Comparison of ENCODE assay signal across 8 cellular contexts in the genomic region with DNA sequence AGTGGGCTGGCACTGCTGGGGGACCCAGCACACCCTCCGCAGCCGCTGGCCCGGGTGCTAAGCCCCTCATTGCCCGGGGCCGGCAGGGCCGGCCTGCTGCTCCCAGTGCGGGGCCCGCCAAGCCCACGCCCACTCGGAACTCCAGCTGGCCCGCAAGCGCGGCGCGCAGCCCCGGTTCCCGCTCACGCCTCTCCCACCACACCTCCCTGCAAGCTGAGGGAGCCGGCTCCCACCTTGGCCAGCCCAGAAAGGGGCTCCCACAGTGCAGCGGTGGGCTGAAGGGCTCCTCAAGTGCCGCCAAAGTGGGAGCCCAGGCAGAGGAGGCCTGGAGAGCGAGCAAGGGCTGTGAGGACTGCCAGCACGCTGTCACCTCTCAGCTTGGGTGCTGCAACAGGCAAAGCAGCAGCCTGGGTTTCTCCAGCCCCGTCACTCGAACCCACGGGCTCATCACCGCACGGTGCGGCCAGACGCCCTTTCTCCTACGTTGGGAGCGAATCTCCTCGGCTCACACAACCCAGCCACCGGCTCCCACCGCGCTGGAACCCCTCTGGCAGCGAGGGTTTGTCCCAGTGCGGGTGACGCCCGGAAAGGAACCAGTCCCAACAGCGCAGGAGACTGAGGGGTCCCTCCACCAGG. TPM values are rescaled to one million over a fixed set of nuclear protein-coding genes. Genes with fewer than 3 reads are reported as not detected.
DNase-seq lines count a peak whose midpoint lies in the region; ATAC-seq and TF ChIP-seq lines count a peak whose summit lies in the region.
"Not testable (repeated sequence)": the region's sequence is repeated elsewhere in the genome, so short reads cannot be mapped to it uniquely, and the experiment has no call there.

No MANE protein-coding gene starts in this region.

- peak; percentile 18 for ATAC-seq in GM21737 (IDR thresholded peaks at IDR 0.05; ENCODE audit: unreplicated experiment)
- ATAC-seq in HG03439 (IDR thresholded peaks at IDR 0.05; ENCODE audit: unreplicated experiment), result peak; percentile 25

- not testable (repeated sequence) for H3K4me1 ChIP-seq in SJSA1 (replicated peaks); adipocyte (ENCODE audit: control insufficient read depth, insufficient read depth, low read length)
- peaks cover 0 to 75% (median 40%) of the 10 kb centered on the region in 4 donors for H3K4me1 ChIP-seq in stomach

- TF ChIP-seq EP300 in stomach (IDR thresholded peaks at IDR 0.05), result not testable (repeated sequence)

- H3K4me3 Mint-ChIP-seq in glutamatergic neuron (ENCODE audit: unreplicated experiment) (peak overlapping the region; percentile 90), nephron progenitor cell (peak overlapping the region; percentile 95)

- DNase-seq in GM04504 (ENCODE audit: low read depth) (peak; percentile 13), nephron progenitor cell (peak; percentile 49), stomach (peak; percentile 31)
- not testable (repeated sequence) for DNase-seq in SJSA1 (ENCODE audit: low read depth in 1 of 2, low spot score in 2 of 2); adipocyte (ENCODE audit: low read depth); glutamatergic neuron

- not testable (repeated sequence) for H3K27me3 Mint-ChIP-seq in glutamatergic neuron (ENCODE audit: unreplicated experiment); nephron progenitor cell (ENCODE audit: low read depth, poor library complexity)

- TF ChIP-seq CTCF in glutamatergic neuron (IDR thresholded peaks at IDR 0.05; ENCODE audit: partially characterized antibody, unreplicated experiment); nephron progenitor cell (IDR thresholded peaks at IDR 0.05); stomach (IDR thresholded peaks at IDR 0.05): not testable (repeated sequence)

- peak overlapping the region; percentile 77 for H3K4me3 ChIP-seq in SJSA1
- peak overlapping the region; percentile 100 for H3K4me3 ChIP-seq in adipocyte (ENCODE audit: low read length)
- H3K4me3 ChIP-seq in stomach, result peak overlapping the region; percentile 60 to 99 (median 90)

- WGBS in stomach, 5 donors, result 0 to 2% (median 1%) methylated on average over 35 to 41 of the region's 41 CpGs; no CpG with 5 or more reads in 2 of the 5 donors

- not testable (repeated sequence) for TF ChIP-seq POLR2A in stomach (IDR thresholded peaks at IDR 0.05)

- H3K27ac ChIP-seq in SJSA1 (peak overlapping the region; percentile 41; the same call in 1 of the 2 replicates), stomach (peak overlapping the region; percentile 88 to 98 (median 94))

- intact Hi-C loops in stomach (cut with DNase I; ENCODE audit: low total_unique reads), result loop anchor here (10.0 kb wide), 1 partner anchor 100 kb away; a partner anchor contains a TSS

- H3K36me3 Mint-ChIP-seq in glutamatergic neuron (ENCODE audit: unreplicated experiment), result not testable (repeated sequence)
- H3K36me3 Mint-ChIP-seq in nephron progenitor cell (ENCODE audit: low read depth), result peaks cover 28% of the 10 kb centered on the region

- H3K27ac Mint-ChIP-seq in glutamatergic neuron (ENCODE audit: unreplicated experiment) (peak overlapping the region; percentile 90), nephron progenitor cell (peak overlapping the region; percentile 98)

- H3K4me1 Mint-ChIP-seq in glutamatergic neuron (ENCODE audit: low read depth, unreplicated experiment), result not testable (repeated sequence)
- H3K4me1 Mint-ChIP-seq in nephron progenitor cell, result peaks cover 26% of the 10 kb centered on the region

- peak overlapping the region; percentile 99 for H3K9ac ChIP-seq in adipocyte (ENCODE audit: low read length)

- H3K36me3 ChIP-seq in SJSA1, result peaks cover 14% of the 10 kb centered on the region
- H3K36me3 ChIP-seq in adipocyte (ENCODE audit: control insufficient read depth, insufficient read depth, low read length, severe bottlenecking); stomach: not testable (repeated sequence)

- not testable (repeated sequence) for H3K27me3 ChIP-seq in SJSA1 (replicated peaks); adipocyte (replicated peaks; ENCODE audit: control insufficient read depth, insufficient read depth, low read length); stomach

- not testable (repeated sequence) for H3K9me3 ChIP-seq in SJSA1 (replicated peaks); adipocyte (ENCODE audit: control insufficient read depth, low read length); stomach

- H3K9me3 Mint-ChIP-seq in glutamatergic neuron (ENCODE audit: unreplicated experiment); nephron progenitor cell: not testable (repeated sequence)

RNA-seq across cellular contexts. Expression of a gene that starts 0.4 kb away (rescaled TPM):
- total RNA-seq in SJSA1 (2014; rRNA removed; shearing (Covaris generic)), result 23.6 and 40.6 TPM in 2 replicates
- total RNA-seq in glutamatergic neuron (ENCODE audit: unreplicated experiment), result 22.6 TPM
- total RNA-seq in stomach, result 10 to 100 TPM in 3 of 5 donors, 1 to 10 TPM in 2; 1.8 to 65.9 (median 21.0) TPM
- 10 to 100 TPM in 1 of 3 donors, 1 to 10 TPM in 2; 4.0 to 15.8 (median 4.0) TPM for polyA plus RNA-seq in stomach

RNA-seq across cellular contexts. Expression of a gene that starts 0.7 kb away (rescaled TPM):
- total RNA-seq in SJSA1 (2014; rRNA removed; shearing (Covaris generic)), result 6.9 and 7.1 TPM in 2 replicates
- 9.7 TPM for total RNA-seq in glutamatergic neuron (ENCODE audit: unreplicated experiment)
- 10 to 100 TPM in 4 of 5 donors, 1 to 10 TPM in 1; 9.6 to 27.2 (median 13.4) TPM for total RNA-seq in stomach
- polyA plus RNA-seq in stomach, result 1 to 10 TPM; 3.1 to 5.7 (median 3.4) TPM
